8 cellular contexts compared by ENCODE assay signal in the genomic region with DNA sequence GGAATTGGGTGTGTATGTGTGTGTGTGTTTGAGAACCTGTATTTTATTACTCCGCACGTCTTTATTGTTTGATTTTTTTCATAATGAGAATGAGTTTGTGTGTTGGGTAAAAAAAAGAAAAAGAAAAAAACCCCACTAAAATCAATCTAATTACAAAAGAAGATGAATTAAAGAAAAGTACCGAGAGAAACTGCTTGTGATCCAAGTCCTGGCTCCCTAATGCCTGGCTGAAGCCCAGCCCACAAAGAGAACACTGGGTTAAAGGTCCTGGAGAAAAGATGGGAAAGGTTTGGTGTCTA. TPM values are rescaled to one million over a fixed set of nuclear protein-coding genes. Genes with fewer than 3 reads are reported as not detected.
DNase-seq lines count a peak whose midpoint lies in the region; ATAC-seq, FAIRE-seq and TF ChIP-seq lines count a peak whose summit lies in the region.

No MANE protein-coding gene starts in this region.

- DNase-seq in GM12892 (ENCODE audit: insufficient read length) (no peak), SJSA1 (ENCODE audit: low read depth in 1 of 2, low spot score in 2 of 2) (no peak), gastrocnemius medialis (no peak), OCI-M1 (lab: John Stamatoyannopoulos, UW) (no peak)
- DNase-seq in activated naive CD4-positive, alpha-beta T cell treated with anti-CD3 and anti-CD28 coated beads, Interleukin-2, amount 50 U/mL, for 72 hours (ENCODE audit: low spot score in 2 of 2) = no peak
- DNase-seq in stimulated activated naive CD4-positive, alpha-beta T cell treated with Interleukin-2 at 50 U/mL for 16 hours (lab: John Stamatoyannopoulos, UW) = no peak

- in situ Hi-C loops in gastrocnemius medialis (cut with MboI; ENCODE audit: low sequenced_read_pairs in 4 of 4) = loop anchor here in 2 of 4 donors (25.0 kb wide), 3 partner anchors 719 to 1131 kb away; partner anchors contain the start of genes ABHD4 (in 1 of the 2), CBLN3 (in 1 of the 2), DAD1 (in 1 of the 2) and EMC9 (in 1 of the 2)

- H3K9me3 ChIP-seq in SJSA1 (replicated peaks) = no peaks in the 10 kb centered on the region
- H3K9me3 ChIP-seq in gastroesophageal sphincter = no peaks in the 10 kb centered on the region
- no peaks in the 10 kb centered on the region for H3K9me3 ChIP-seq in gastrocnemius medialis

- WGBS in gastroesophageal sphincter (ENCODE audit: low coverage in 1 of 2), 2 donors = 20 to 22% methylated on average over 3 of the region's 3 CpGs

- H3K27ac ChIP-seq in SJSA1 = no peak overlapping the region
- peak overlapping the region; percentile 57 to 95 (median 90) for H3K27ac ChIP-seq in gastroesophageal sphincter
- H3K27ac ChIP-seq in gastrocnemius medialis = peak overlapping the region; percentile 85 to 90 (median 86)

- FAIRE-seq in GM12892 (lab: Jason Lieb, UNC) = peak; percentile 5

- no peak for TF ChIP-seq CTCF in gastroesophageal sphincter (IDR thresholded peaks at IDR 0.05)
- TF ChIP-seq CTCF in gastrocnemius medialis (IDR thresholded peaks at IDR 0.05 in 4 of 5, conservative IDR thresholded peaks at IDR 0.05 in 1 of 5) = no peak

- H3K9me3 Mint-ChIP-seq in activated naive CD4-positive, alpha-beta T cell treated with anti-CD3 and anti-CD28 coated beads, Interleukin-2, amount 50 U/mL, for 72 hours = no peaks in the 10 kb centered on the region

- ATAC-seq in gastroesophageal sphincter (no peak), gastrocnemius medialis (no peak), HG02678 (IDR thresholded peaks at IDR 0.05; ENCODE audit: unreplicated experiment) (no peak)
- no peak for ATAC-seq in activated naive CD4-positive, alpha-beta T cell treated with anti-CD3 and anti-CD28 coated beads, Interleukin-2, amount 50 U/mL, for 72 hours

- no peak for TF ChIP-seq POLR2A in GM12892 (IDR thresholded peaks at IDR 0.05; ENCODE audit: low read depth, low read length)
- no peak for TF ChIP-seq POLR2A in gastroesophageal sphincter (IDR thresholded peaks at IDR 0.05)
- TF ChIP-seq POLR2A in gastrocnemius medialis (IDR thresholded peaks at IDR 0.05) = no peak

- peaks cover 6% of the 10 kb centered on the region in 2 donors for H3K36me3 Mint-ChIP-seq in activated naive CD4-positive, alpha-beta T cell treated with anti-CD3 and anti-CD28 coated beads, Interleukin-2, amount 50 U/mL, for 72 hours

- intact Hi-C loops in gastrocnemius medialis (cut with DNase I; ENCODE audit: low total_unique reads) = loop anchor here (1.0 to 10.0 kb wide), 2 partner anchors 14 to 711 kb away; partner anchors contain the start of gene ABHD4

- H3K4me1 ChIP-seq in SJSA1 (replicated peaks) (peaks cover 27% of the 10 kb centered on the region), gastroesophageal sphincter (peaks cover 0 to 67% (median 24%) of the 10 kb centered on the region in 3 donors), gastrocnemius medialis (peaks cover 23 to 27% of the 10 kb centered on the region in 2 donors)

- H3K36me3 ChIP-seq in SJSA1 (peaks cover 36% of the 10 kb centered on the region), gastroesophageal sphincter (peaks cover 0 to 35% of the 10 kb centered on the region in 2 donors), gastrocnemius medialis (peaks cover 0 to 24% of the 10 kb centered on the region in 2 donors)

- no peak overlapping the region for H3K27ac Mint-ChIP-seq in activated naive CD4-positive, alpha-beta T cell treated with anti-CD3 and anti-CD28 coated beads, Interleukin-2, amount 50 U/mL, for 72 hours

- H3K4me3 ChIP-seq in SJSA1 (peak overlapping the region; percentile 64), gastroesophageal sphincter (peak overlapping the region; percentile 51 to 81), gastrocnemius medialis (peak overlapping the region; percentile 66 to 75 (median 68))

- H3K27me3 ChIP-seq in SJSA1 (replicated peaks) = no peaks in the 10 kb centered on the region
- H3K27me3 ChIP-seq in gastroesophageal sphincter = no peaks in the 10 kb centered on the region
- no peaks in the 10 kb centered on the region for H3K27me3 ChIP-seq in gastrocnemius medialis

- TF ChIP-seq EP300 in gastroesophageal sphincter (IDR thresholded peaks at IDR 0.05) = no peak

RNA-seq across cellular contexts. Expression of gene BCL2L2, which starts 0.6 kb away (rescaled TPM):
- polyA plus RNA-seq in GM12892 (2012; ENCODE audit: missing spikeins) = 11.7 TPM
- 17.4 and 18.0 TPM in 2 replicates for total RNA-seq in SJSA1 (2014; rRNA removed; shearing (Covaris generic))
- total RNA-seq in gastroesophageal sphincter (100 to 1,000 TPM in 3 of 4 donors, 10 to 100 TPM in 1; 99.1 to 157 (median 117) TPM), gastrocnemius medialis (10 to 100 TPM; 13.4 to 24.9 (median 23.8) TPM)
- total RNA-seq in activated naive CD4-positive, alpha-beta T cell treated with anti-CD3 and anti-CD28 coated beads, Interleukin-2, amount 50 U/mL, for 72 hours = 1 to 10 TPM; 1.7 to 2.3 TPM

RNA-seq across cellular contexts. Expression of gene PPP1R3E, which starts 3.4 kb away (rescaled TPM):
- polyA plus RNA-seq in GM12892 (2012; ENCODE audit: missing spikeins) = 19.0 TPM
- 1.2 and 2.1 TPM in 2 replicates for total RNA-seq in SJSA1 (2014; rRNA removed; shearing (Covaris generic))
- total RNA-seq in gastroesophageal sphincter (10 to 100 TPM in 1 of 4 donors, 1 to 10 TPM in 3; 4.4 to 14.0 (median 7.2) TPM), gastrocnemius medialis (1 to 10 TPM; 5.9 to 7.9 (median 6.7) TPM)
- 10 to 100 TPM; 26.6 to 49.8 TPM for total RNA-seq in activated naive CD4-positive, alpha-beta T cell treated with anti-CD3 and anti-CD28 coated beads, Interleukin-2, amount 50 U/mL, for 72 hours

RNA-seq across cellular contexts. Expression of gene PABPN1, which starts 15.2 kb away (rescaled TPM):
- 136 TPM for polyA plus RNA-seq in GM12892 (2012; ENCODE audit: missing spikeins)
- 76.2 and 93.4 TPM in 2 replicates for total RNA-seq in SJSA1 (2014; rRNA removed; shearing (Covaris generic))
- total RNA-seq in gastroesophageal sphincter (10 to 100 TPM; 56.3 to 59.8 (median 57.5) TPM), gastrocnemius medialis (10 to 100 TPM; 15.7 to 32.8 (median 26.6) TPM)
- 100 to 1,000 TPM; 232 to 242 TPM for total RNA-seq in activated naive CD4-positive, alpha-beta T cell treated with anti-CD3 and anti-CD28 coated beads, Interleukin-2, amount 50 U/mL, for 72 hours

RNA-seq across cellular contexts. Expression of gene HOMEZ, which starts 20.1 kb away (rescaled TPM):
- 8.5 TPM for polyA plus RNA-seq in GM12892 (2012; ENCODE audit: missing spikeins)
- total RNA-seq in SJSA1 (2014; rRNA removed; shearing (Covaris generic)) = 4.9 and 6.1 TPM in 2 replicates
- 10 to 100 TPM in 2 of 4 donors, 1 to 10 TPM in 2; 7.5 to 11.3 (median 9.4) TPM for total RNA-seq in gastroesophageal sphincter
- total RNA-seq in gastrocnemius medialis = 1 to 10 TPM; 7.8 to 10.0 (median 8.4) TPM
- total RNA-seq in activated naive CD4-positive, alpha-beta T cell treated with anti-CD3 and anti-CD28 coated beads, Interleukin-2, amount 50 U/mL, for 72 hours = 10 to 100 TPM in 1 of 2 donors, 1 to 10 TPM in 1; 6.4 to 15.1 TPM

RNA-seq across cellular contexts. Expression of gene SLC22A17, which starts 46.6 kb away (rescaled TPM):
- not detected for polyA plus RNA-seq in GM12892 (2012; ENCODE audit: missing spikeins)
- total RNA-seq in SJSA1 (2014; rRNA removed; shearing (Covaris generic)) = 1.7 and 3.2 TPM in 2 replicates
- total RNA-seq in gastroesophageal sphincter (10 to 100 TPM; 22.7 to 36.4 (median 30.4) TPM), gastrocnemius medialis (1 to 10 TPM in 2 of 4 donors, under 1 TPM in 2; 0.68 to 2.7 (median 1.4) TPM)
- 1 to 10 TPM; 7.4 to 8.8 TPM for total RNA-seq in activated naive CD4-positive, alpha-beta T cell treated with anti-CD3 and anti-CD28 coated beads, Interleukin-2, amount 50 U/mL, for 72 hours
